21 cellular contexts compared by ENCODE assay signal in genomic region chr7:129800901-129801300, GRCh38.
DNase-seq lines count a peak whose midpoint lies in the region; ATAC-seq, FAIRE-seq and TF ChIP-seq lines count a peak whose summit lies in the region.
"Had no signal": no experiment of that assay in that cellular context is flagged by ENCODE, and none has a peak within 500 bp of the region (broad histone marks: within the 10 kb centered on the region; RNA-seq: fewer than 3 reads in every experiment).

No MANE protein-coding gene starts in this region.

- ATAC-seq in K562 (no peak), psoas muscle (no peak)
- ATAC-seq: A549, GM12878, GM23338, HCT116 had no signal

- no peaks in the 10 kb centered on the region for H3K79me1 ChIP-seq in neuronal stem cell (ENCODE audit: low read depth, low read length)

- CTCF ChIA-PET in Calu3 (lab: Charles Lee) (no interaction called here), K562 (lab: Yijun Ruan, JAX; ENCODE audit: low intra/inter-chr PET ratio) (no interaction called here)

- no peak overlapping the region for H3K4ac ChIP-seq in neuronal stem cell (ENCODE audit: low read length)

- no peak overlapping the region for H2BK15ac ChIP-seq in neuronal stem cell (ENCODE audit: low read length)

- H3K27me3 ChIP-seq in K562 (ENCODE audit: control insufficient read depth in 2 of 2, insufficient read depth in 2 of 2, low read length in 2 of 2), result no peaks in the 10 kb centered on the region
- peaks cover 0 to 17% (median 2%) of the 10 kb centered on the region in 3 experiments for H3K27me3 ChIP-seq in neuronal stem cell (ENCODE audit: control insufficient read depth in 3 of 3, insufficient read depth in 3 of 3, low read depth in 1 of 3, low read length in 3 of 3)
- no peaks in the 10 kb centered on the region for H3K27me3 ChIP-seq in psoas muscle (ENCODE audit: insufficient read depth in 3 of 3, low read length in 2 of 3)

- H3K14ac ChIP-seq in neuronal stem cell (ENCODE audit: low read length), result no peak overlapping the region

- H3K27ac Mint-ChIP-seq in Calu3 (ENCODE audit: unreplicated experiment), result peak overlapping the region; percentile 11
- H3K27ac Mint-ChIP-seq: CD4-positive, alpha-beta memory T cell; GM23338; H9 had no signal

- H2AK5ac ChIP-seq in neuronal stem cell (ENCODE audit: low read depth, low read length), result no peak overlapping the region

- H2BK12ac ChIP-seq in neuronal stem cell (ENCODE audit: low read length), result no peak overlapping the region

- no peak overlapping the region for H2BK5ac ChIP-seq in neuronal stem cell (ENCODE audit: low read length)

- no peak for TF ChIP-seq EP300 in K562 (IDR thresholded peaks at IDR 0.05; ENCODE audit: low read length)

- H3K27ac ChIP-seq in K562 (ENCODE audit: extremely low read depth, low read depth, low read length) (no peak overlapping the region), kidney (ENCODE audit: low read depth in 2 of 2, low read length in 2 of 2) (no peak overlapping the region), neuronal stem cell (replicated peaks; ENCODE audit: low read length) (no peak overlapping the region), substantia nigra (ENCODE audit: low read depth, low read length, poor library complexity, severe bottlenecking) (no peak overlapping the region), psoas muscle (no peak overlapping the region)
- H3K27ac ChIP-seq: A549 had no signal

- no peak overlapping the region for H4K91ac ChIP-seq in neuronal stem cell (ENCODE audit: low read depth, low read length, poor library complexity)

- H3K4me3 ChIP-seq in K562 (no peak overlapping the region), kidney (ENCODE audit: low read length in 2 of 2) (no peak overlapping the region), neuronal stem cell (ENCODE audit: low read length in 2 of 2) (no peak overlapping the region), psoas muscle (no peak overlapping the region)
- H3K4me3 ChIP-seq: A549, GM12878, GM23338 had no signal

- intact Hi-C loops in Calu3 (cut with micrococcal nuclease; ENCODE audit: unreplicated experiment), result no loop called here
- intact Hi-C loops in K562 (cut with micrococcal nuclease), result no loop called here
- intact Hi-C loops in kidney (cut with DNase I), result no loop called here
- intact Hi-C loops in psoas muscle (cut with DNase I), result no loop called here

- no peaks in the 10 kb centered on the region for H3K36me3 ChIP-seq in K562 (ENCODE audit: control insufficient read depth, insufficient read depth, low read length)
- no peaks in the 10 kb centered on the region for H3K36me3 ChIP-seq in kidney (ENCODE audit: control insufficient read depth in 1 of 2, insufficient read depth in 2 of 2, low read length in 2 of 2)
- H3K36me3 ChIP-seq in neuronal stem cell (replicated peaks in 1 of 2; ENCODE audit: control insufficient read depth in 2 of 2, insufficient read depth in 2 of 2, low read length in 2 of 2), result no peaks in the 10 kb centered on the region
- no peaks in the 10 kb centered on the region for H3K36me3 ChIP-seq in psoas muscle (ENCODE audit: insufficient read depth in 1 of 2, low read depth in 1 of 2)

- POLR2A ChIA-PET in K562 (lab: Yijun Ruan, JAX), result interaction anchor here (0.8 to 1.7 kb wide), 2 partner anchors 11 to 12 kb away, joined by 3 to 10 read pairs; no protein-coding TSS in a partner anchor

- no peak overlapping the region for H3K23ac ChIP-seq in neuronal stem cell (ENCODE audit: low read depth, low read length, poor library complexity)

- no peak overlapping the region for H2AFZ ChIP-seq in K562 (ENCODE audit: low read depth, low read length)
- H2AFZ ChIP-seq in neuronal stem cell (ENCODE audit: low read length), result no peak overlapping the region
- H2AFZ ChIP-seq: GM23338 had no signal

- peaks cover 4 to 27% of the 10 kb centered on the region in 2 experiments; a peak in 3 of 5 replicates for H3K4me1 ChIP-seq in K562 (replicated peaks in 1 of 2; ENCODE audit: control insufficient read depth in 2 of 2, insufficient read depth in 2 of 2, low read length in 2 of 2)
- H3K4me1 ChIP-seq in kidney (ENCODE audit: control insufficient read depth in 1 of 2, insufficient read depth in 1 of 2, low read depth in 1 of 2, low read length in 2 of 2), result no peaks in the 10 kb centered on the region
- peaks cover 0 to 5% of the 10 kb centered on the region in 2 donors for H3K4me1 ChIP-seq in neuronal stem cell (ENCODE audit: control insufficient read depth in 2 of 2, insufficient read depth in 1 of 2, low read depth in 1 of 2, low read length in 2 of 2)
- peaks cover 14% of the 10 kb centered on the region for H3K4me1 ChIP-seq in psoas muscle
- H3K4me1 ChIP-seq: A549 had no signal

- no peak overlapping the region for H3K4me3 Mint-ChIP-seq in Calu3 (ENCODE audit: low read depth, unreplicated experiment)
- H3K4me3 Mint-ChIP-seq: CD4-positive, alpha-beta memory T cell; GM23338; H9 had no signal

- TF ChIP-seq POLR2A in K562 (conservative IDR thresholded peaks at IDR 0.05), result no peak

- no peaks in the 10 kb centered on the region for H3K4me1 Mint-ChIP-seq in Calu3 (ENCODE audit: low read depth, unreplicated experiment)
- H3K4me1 Mint-ChIP-seq: CD4-positive, alpha-beta memory T cell had no signal

- H2BK120ac ChIP-seq in neuronal stem cell (ENCODE audit: low read depth, low read length), result no peak overlapping the region

- WGBS in K562 (ENCODE audit: insufficient coverage, low coverage, missing lambda C conversion rate), result 40% methylated on average over 7 of the region's 7 CpGs
- no CpG with 5 or more reads among the region's 7 CpGs for WGBS in neuronal stem cell (ENCODE audit: extremely low coverage in 2 of 2, insufficient read length in 2 of 2, insufficient replicate concordance in 1 of 2), 2 donors
- WGBS in psoas muscle, 3 donors, result 88 to 96% (median 94%) methylated on average over 7 of the region's 7 CpGs

- H3K9ac ChIP-seq in K562 (ENCODE audit: insufficient read depth in 1 of 2, low read depth in 2 of 2, low read length in 2 of 2), result peak overlapping the region in 1 of 2 experiments; percentile 39; a peak in 1 of 4 replicates
- H3K9ac ChIP-seq in kidney (ENCODE audit: low read length in 2 of 2), result no peak overlapping the region
- no peak overlapping the region for H3K9ac ChIP-seq in neuronal stem cell (ENCODE audit: low read depth, low read length, poor library complexity)

- H3K79me2 ChIP-seq in K562 (ENCODE audit: control insufficient read depth, insufficient read depth, low read length), result no peaks in the 10 kb centered on the region

- in situ Hi-C loops in K562 (cut with MboI), result no loop called here

- TF ChIP-seq RAD21 in K562 (CRISPR knock-in tag; conservative IDR thresholded peaks at IDR 0.05 in 1 of 2, IDR thresholded peaks at IDR 0.05 in 1 of 2), result no peak

- peaks cover 12% of the 10 kb centered on the region for H3K27me3 Mint-ChIP-seq in Calu3 (ENCODE audit: unreplicated experiment)

- H4K20me1 ChIP-seq in K562 (replicated peaks; ENCODE audit: control insufficient read depth, insufficient read depth, low read length), result no peaks in the 10 kb centered on the region

- H3K18ac ChIP-seq in neuronal stem cell (ENCODE audit: low read length), result peak overlapping the region; percentile 44

- TF ChIP-seq CTCF in Calu3 (IDR thresholded peaks at IDR 0.05; ENCODE audit: unreplicated experiment) (no peak), K562 (IDR thresholded peaks at IDR 0.05 in 2 of 3, conservative IDR thresholded peaks at IDR 0.05 in 1 of 3; ENCODE audit: insufficient read depth in 2 of 3, low read depth in 1 of 3, low read length in 3 of 3) (no peak), kidney (IDR thresholded peaks at IDR 0.05; ENCODE audit: borderline replicate concordance, extremely low read depth, insufficient read depth) (no peak), psoas muscle (IDR thresholded peaks at IDR 0.05) (no peak)

- no peaks in the 10 kb centered on the region for H3K9me3 Mint-ChIP-seq in Calu3 (ENCODE audit: low read depth, unreplicated experiment)
- H3K9me3 Mint-ChIP-seq: CD4-positive, alpha-beta memory T cell; GM23338; H9 had no signal

- no peak overlapping the region for H3K4me2 ChIP-seq in K562 (ENCODE audit: insufficient read depth, low read length)
- no peak overlapping the region for H3K4me2 ChIP-seq in neuronal stem cell (ENCODE audit: insufficient read depth, low read length, poor library complexity, severe bottlenecking)
- H3K4me2 ChIP-seq: A549, GM23338 had no signal

- peaks cover 10% of the 10 kb centered on the region for H3K36me3 Mint-ChIP-seq in Calu3 (ENCODE audit: insufficient read depth, unreplicated experiment)
- H3K36me3 Mint-ChIP-seq: CD4-positive, alpha-beta memory T cell had no signal

- no peak for FAIRE-seq in K562 (lab: Jason Lieb, UNC)
- no peak for FAIRE-seq in kidney (lab: Jason Lieb, UNC)
- FAIRE-seq: A549, GM12878 had no signal

- no peaks in the 10 kb centered on the region for H3K9me3 ChIP-seq in K562 (replicated peaks; ENCODE audit: control insufficient read depth, insufficient read depth, low read depth, low read length)
- no peaks in the 10 kb centered on the region for H3K9me3 ChIP-seq in kidney (ENCODE audit: control insufficient read depth in 1 of 2, low read length in 2 of 2)
- H3K9me3 ChIP-seq in neuronal stem cell (replicated peaks in 1 of 2; ENCODE audit: control insufficient read depth in 2 of 2, insufficient read depth in 1 of 2, low read depth in 1 of 2, low read length in 2 of 2), result no peaks in the 10 kb centered on the region
- no peaks in the 10 kb centered on the region for H3K9me3 ChIP-seq in psoas muscle
- H3K9me3 ChIP-seq: A549 had no signal

- BruUV-seq in Calu3 (replicated peaks; lab: Mats Ljungman, UMichigan) (no TSS peak), K562 (replicated peaks; lab: Mats Ljungman, UMichigan) (no TSS peak)

- no peaks in the 10 kb centered on the region for H3K9me1 ChIP-seq in K562 (ENCODE audit: control insufficient read depth, insufficient read depth, low read length)

- no peak overlapping the region for H4K8ac ChIP-seq in neuronal stem cell (ENCODE audit: low read depth, low read length)

- no peak for DNase-seq in Calu3
- DNase-seq in K562 (ENCODE audit: extremely low read depth in 1 of 4, low spot score in 3 of 4), result peak in 1 of 4 experiments; percentile 7
- peak; percentile 36 for DNase-seq in kidney
- DNase-seq in neuronal stem cell (ENCODE audit: low spot score), result no peak
- no peak for DNase-seq in substantia nigra (lab: John Stamatoyannopoulos, UW)
- no peak for DNase-seq in psoas muscle
- DNase-seq in DMS53 treated with DMSO at 0.1 percent for 48 hours (lab: John Stamatoyannopoulos, UW; ENCODE audit: unreplicated experiment), result no peak
- no peak for DNase-seq in NCI-H345 treated with DMSO at 0.1 percent for 48 hours (lab: John Stamatoyannopoulos, UW; ENCODE audit: unreplicated experiment)
- DNase-seq: 8988T; C1 segment of cervical spinal cord; CD4-positive, alpha-beta memory T cell; COR-L47; DMS153; DMS79; EL; GDM1; H9 had no signal

TF ChIP-seq in K562, 482 proteins besides CTCF, POLR2A, EP300 and RAD21 (continues in another document):
- TF ChIP-seq USF1 (CRISPR knock-in tag; IDR thresholded peaks at IDR 0.05) (peak; percentile 18; the same call in 1 of the 2 replicates), MECOM (CRISPR knock-in tag; IDR thresholded peaks at IDR 0.05) (no peak)
